In the genomic region with DNA sequence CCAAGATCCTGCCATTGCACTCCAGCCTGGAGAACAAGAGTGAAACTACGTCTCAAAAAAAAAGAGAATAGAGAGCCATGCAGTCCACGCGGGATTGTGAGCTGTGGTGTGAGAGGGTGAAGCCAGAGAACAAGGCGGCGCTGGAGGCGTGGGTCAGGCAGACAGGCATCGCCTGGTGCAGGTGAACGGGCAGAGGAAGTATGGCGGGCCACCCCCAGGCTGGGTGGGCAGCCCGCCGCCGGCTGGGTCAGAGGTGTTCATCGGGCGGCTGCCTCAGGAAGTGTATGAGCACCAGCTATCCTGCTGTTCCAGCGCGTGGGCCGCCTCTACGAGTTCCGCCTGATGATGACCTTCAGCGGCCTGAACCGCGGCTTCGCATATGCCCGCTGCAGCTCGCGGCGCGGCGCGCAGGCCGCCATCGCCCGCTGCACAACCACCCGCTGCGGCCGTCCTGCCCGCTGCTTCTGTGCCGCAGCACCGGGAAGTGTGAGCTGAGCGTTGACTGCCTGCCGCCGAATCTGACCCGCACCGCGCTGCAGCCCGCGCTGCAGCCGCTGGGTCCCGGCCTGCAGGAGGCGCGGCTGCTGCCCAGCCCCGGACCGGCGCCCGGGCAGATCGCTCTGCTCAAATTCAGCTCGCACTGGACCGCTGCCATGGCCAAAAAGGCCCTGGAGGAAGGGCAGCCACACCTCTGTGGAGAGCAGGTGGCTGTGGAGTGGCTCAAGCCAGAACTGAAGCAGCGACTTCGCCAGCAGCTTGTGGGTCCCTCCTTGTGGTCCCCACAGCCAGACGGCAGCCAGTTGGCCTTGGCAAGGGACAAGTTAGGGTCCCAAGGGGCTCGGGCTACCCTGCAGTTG, we compare ENCODE assay signal across 7 cellular contexts.
A peak's percentile ranks its signal among the peaks of the same experiment; 100 is the strongest.
DNase-seq lines count a peak whose midpoint lies in the region; ATAC-seq and TF ChIP-seq lines count a peak whose summit lies in the region.
"Not testable (repeated sequence)": the region's sequence is repeated elsewhere in the genome, so short reads cannot be mapped to it uniquely, and the experiment has no call there.

No MANE protein-coding gene starts in this region.

- dilution Hi-C loops in IMR-90 (cut with HindIII; ENCODE audit: low sequenced_read_pairs, unreplicated experiment): not testable (repeated sequence)

- TF ChIP-seq RAD21 in IMR-90 (IDR thresholded peaks at IDR 0.05; ENCODE audit: low read length): not testable (repeated sequence)

- CTCF ChIA-PET in IMR-90 (lab: Yijun Ruan, JAX): interaction anchor here (0.6 kb wide), 1 partner anchor 680 kb away, joined by 3 read pairs; no protein-coding TSS in a partner anchor

- not testable (repeated sequence) for H3K9me1 ChIP-seq in IMR-90 (ENCODE audit: insufficient read depth, low read length)

- not testable (repeated sequence) for H2BK120ac ChIP-seq in IMR-90 (ENCODE audit: low read depth, low read length)

- not testable (repeated sequence) for BruUV-seq in IMR-90 (replicated peaks; lab: Mats Ljungman, UMichigan)

- WGBS in IMR-90 (ENCODE audit: extremely low coverage in 2 of 2, insufficient read length in 1 of 2), 2 experiments: no CpG with 5 or more reads among the region's 62 CpGs
- 0% methylated on average over 21 of the region's 62 CpGs for WGBS in right lobe of liver (ENCODE audit: insufficient coverage, low coverage, low lambda C conversion rate, missing lambda C conversion rate)

- H4K20me1 ChIP-seq in IMR-90 (ENCODE audit: insufficient read depth, low read length): not testable (repeated sequence)

- not testable (repeated sequence) for H3K36me3 ChIP-seq in IMR-90 (ENCODE audit: control insufficient read depth, insufficient read depth, low read length); ascending aorta; right lobe of liver

- peak overlapping the region in 1 of 2 experiments; percentile 72; a peak in 2 of 4 replicates for H4K8ac ChIP-seq in IMR-90 (ENCODE audit: low read depth in 2 of 2, low read length in 2 of 2)

- H3K56ac ChIP-seq in IMR-90 (ENCODE audit: extremely low read depth, insufficient read depth, low read length): not testable (repeated sequence)

- not testable (repeated sequence) for H3K27me3 ChIP-seq in IMR-90 (ENCODE audit: control insufficient read depth, insufficient read depth, low read length); ascending aorta
- H3K27me3 ChIP-seq in right lobe of liver: peaks cover 0 to 12% of the 10 kb centered on the region in 2 donors

- not testable (repeated sequence) for H2BK20ac ChIP-seq in IMR-90 (ENCODE audit: low read depth, low read length)

- H3K4me2 ChIP-seq in IMR-90 (ENCODE audit: low read depth, low read length): peak overlapping the region; percentile 71

- H4K5ac ChIP-seq in IMR-90 (ENCODE audit: low read depth, low read length): not testable (repeated sequence)

- intact Hi-C loops in IMR-90 (cut with micrococcal nuclease); ascending aorta (cut with DNase I); right lobe of liver (cut with DNase I): not testable (repeated sequence)

- not testable (repeated sequence) for H3K9me3 ChIP-seq in IMR-90 (ENCODE audit: control insufficient read depth, insufficient read depth, low read length); ascending aorta; right lobe of liver

- not testable (repeated sequence) for H3K18ac ChIP-seq in IMR-90 (ENCODE audit: low read depth, low read length)

- not testable (repeated sequence) for H4K91ac ChIP-seq in IMR-90 (ENCODE audit: insufficient read depth, low read depth, low read length)

- ATAC-seq in IMR-90 (ENCODE audit: low read depth) (peak; percentile 53), right lobe of liver (peak; percentile 59 to 88 (median 68))

- 0 out of 2 replicates have a peak overlapping the region, but pooled peaks have one; percentile 11 for H3K23ac ChIP-seq in IMR-90 (ENCODE audit: low read depth, low read length)

- not testable (repeated sequence) for TF ChIP-seq POLR2A in IMR-90 (IDR thresholded peaks at IDR 0.05; ENCODE audit: low read depth, low read length); right lobe of liver (IDR thresholded peaks at IDR 0.05)

- H3K14ac ChIP-seq in IMR-90 (replicated peaks; ENCODE audit: low read depth, low read length): not testable (repeated sequence)

- POLR2A ChIA-PET in IMR-90 (lab: Charles Lee; ENCODE audit: unreplicated experiment): not testable (repeated sequence)

- H2AFZ ChIP-seq in IMR-90 (replicated peaks; ENCODE audit: low read length, poor library complexity): peak overlapping the region; percentile 77

- H3K79me1 ChIP-seq in IMR-90 (ENCODE audit: low read depth in 1 of 2, low read length in 2 of 2): peaks cover 15 to 30% of the 10 kb centered on the region in 2 experiments

- H3K9ac ChIP-seq in IMR-90 (ENCODE audit: low read depth, low read length): peak overlapping the region; percentile 24; the same call in 1 of the 2 replicates

- H3K4me3 ChIP-seq in IMR-90 (ENCODE audit: insufficient read depth, low read depth, low read length): peak overlapping the region; percentile 45
- H3K4me3 ChIP-seq in ascending aorta: peak overlapping the region; percentile 81 to 86
- H3K4me3 ChIP-seq in fibroblast of pulmonary artery (replicated peaks; ENCODE audit: low read depth, low read length): peak overlapping the region; percentile 87
- peak overlapping the region; percentile 57 to 65 (median 63) for H3K4me3 ChIP-seq in right lobe of liver
- H3K4me3 ChIP-seq in retinal pigment epithelial cell (ENCODE audit: low read length): peak overlapping the region; percentile 98

- not testable (repeated sequence) for H2AK5ac ChIP-seq in IMR-90 (ENCODE audit: low read depth, low read length)

- H2BK5ac ChIP-seq in IMR-90 (ENCODE audit: low read depth, low read length, poor library complexity, severe bottlenecking): not testable (repeated sequence)

- not testable (repeated sequence) for H2AK9ac ChIP-seq in IMR-90 (replicated peaks; ENCODE audit: low read depth, low read length, poor library complexity)

- in situ Hi-C loops in IMR-90 (cut with MboI; ENCODE audit: low sequenced_read_pairs): loop anchor here (25.0 kb wide), 4 partner anchors 374 to 1151 kb away; a partner anchor contains a TSS

- H3K4me1 ChIP-seq in IMR-90 (ENCODE audit: control insufficient read depth, insufficient read depth, low read length); ascending aorta; right lobe of liver: not testable (repeated sequence)

- peak; percentile 21 for TF ChIP-seq CTCF in GM10266 (IDR thresholded peaks at IDR 0.05; ENCODE audit: control insufficient read depth, insufficient read depth, low read depth, missing control alignments)
- 0 out of 2 replicates have a peak, but pooled peaks have one; percentile 15 for TF ChIP-seq CTCF in IMR-90 (conservative IDR thresholded peaks at IDR 0.05; ENCODE audit: low read depth, low read length)
- TF ChIP-seq CTCF in VCaP (conservative IDR thresholded peaks at IDR 0.05): peak; percentile 68
- peak in 2 of 3 experiments; percentile 25 to 31 for TF ChIP-seq CTCF in ascending aorta (IDR thresholded peaks at IDR 0.05)
- TF ChIP-seq CTCF in fibroblast of pulmonary artery (IDR thresholded peaks at IDR 0.05; ENCODE audit: low read length, missing control alignments); retinal pigment epithelial cell (conservative IDR thresholded peaks at IDR 0.05; ENCODE audit: low read depth, low read length): not testable (repeated sequence)
- TF ChIP-seq CTCF in right lobe of liver (IDR thresholded peaks at IDR 0.05): peak; percentile 12 to 37 (median 30)

- H3K4ac ChIP-seq in IMR-90 (ENCODE audit: low read depth, low read length): not testable (repeated sequence)

- H2BK15ac ChIP-seq in IMR-90 (ENCODE audit: low read depth, low read length): not testable (repeated sequence)

- not testable (repeated sequence) for H3K27ac ChIP-seq in IMR-90 (ENCODE audit: insufficient read depth, low read length); right lobe of liver
- H3K27ac ChIP-seq in VCaP (peak overlapping the region; percentile 99), ascending aorta (peak overlapping the region in 1 of 2 donors; percentile 71)

- not testable (repeated sequence) for DNase-seq in GM10266 (ENCODE audit: extremely low spot score); ascending aorta (ENCODE audit: low spot score in 2 of 2); retinal pigment epithelial cell (ENCODE audit: low read depth)
- DNase-seq in IMR-90 (peak; percentile 26), fibroblast of pulmonary artery (ENCODE audit: low read depth) (peak; percentile 26), right lobe of liver (peak; percentile 50 to 63 (median 57))

Comparison
In these comparisons a context has a peak if more than half of its experiments do, and no peak if none do; other contexts are left out.
1. H3K4me3 ChIP-seq: peak in every context shown above with its lines; median percentile 98 in retinal pigment epithelial cell; 87 in fibroblast of pulmonary artery; 84 in ascending aorta; 63 in right lobe of liver; 45 in IMR-90.